ENCODE assay signal across 25 cellular contexts in the genomic region with DNA sequence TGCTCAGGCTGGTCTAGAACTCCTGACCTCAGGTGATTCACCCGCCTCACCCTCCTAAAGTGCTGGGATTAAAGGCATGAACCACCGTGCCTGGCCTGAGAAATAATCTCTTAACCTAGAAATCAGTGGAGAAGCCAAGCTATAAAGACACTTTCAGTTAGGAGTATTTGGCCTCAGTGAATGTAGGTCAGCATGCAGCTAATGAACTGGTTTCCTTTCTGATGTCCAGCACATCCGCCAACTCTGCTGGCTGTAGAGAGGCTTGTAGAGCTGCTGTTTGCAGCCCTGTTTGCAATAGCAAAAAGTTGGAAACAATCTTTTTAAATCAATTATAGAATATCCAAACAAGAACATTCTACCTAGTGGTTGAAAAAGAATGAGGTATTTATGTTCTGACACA. TPM values are rescaled to one million over a fixed set of nuclear protein-coding genes. Genes with fewer than 3 reads are reported as not detected.
DNase-seq lines count a peak whose midpoint lies in the region; ATAC-seq, FAIRE-seq and TF ChIP-seq lines count a peak whose summit lies in the region.
"Had no signal": no experiment of that assay in that cellular context is flagged by ENCODE, and none has a peak within 500 bp of the region (broad histone marks: within the 10 kb centered on the region; RNA-seq: fewer than 3 reads in every experiment).

No MANE protein-coding gene starts in this region.

- intact Hi-C loops in OCI-LY7 (cut with micrococcal nuclease; ENCODE audit: unreplicated experiment) (no loop called here), endothelial cell of umbilical vein (cut with micrococcal nuclease) (no loop called here)

- H3K9me3 ChIP-seq in DOHH2 (ENCODE audit: control insufficient read depth, insufficient read depth, low read length), result no peaks in the 10 kb centered on the region
- H3K9me3 ChIP-seq in OCI-LY7 (ENCODE audit: low read length), result no peaks in the 10 kb centered on the region
- H3K9me3 ChIP-seq in endothelial cell of umbilical vein (replicated peaks; ENCODE audit: control insufficient read depth, insufficient read depth, low read length), result no peaks in the 10 kb centered on the region
- H3K9me3 ChIP-seq in trophoblast cell (ENCODE audit: insufficient read depth, low read depth, low read length), result no peaks in the 10 kb centered on the region
- H3K9me3 ChIP-seq: BLaER1 treated with 17β-estradiol and CSF1 and Interleukin-3, amounts not matched to agents 10 nM and 100 nM; Caco-2; SJCRH30 had no signal

- no peak overlapping the region for H3K18ac ChIP-seq in trophoblast cell (ENCODE audit: low read length)

- H4K91ac ChIP-seq in trophoblast cell (ENCODE audit: low read depth, low read length), result no peak overlapping the region

- no peak overlapping the region for H3K27ac ChIP-seq in DOHH2 (ENCODE audit: low read depth, low read length)
- H3K27ac ChIP-seq in OCI-LY7 (ENCODE audit: low read depth, low read length, poor library complexity, severe bottlenecking), result no peak overlapping the region
- no peak overlapping the region for H3K27ac ChIP-seq in endothelial cell of umbilical vein (ENCODE audit: insufficient read depth, low read depth, low read length)
- H3K27ac ChIP-seq in trophoblast cell (ENCODE audit: low read depth, low read length), result no peak overlapping the region
- H3K27ac ChIP-seq: BLaER1 treated with 17β-estradiol and CSF1 and Interleukin-3, amounts not matched to agents 10 nM and 100 nM; PC-9; SJCRH30 had no signal

- H3K79me2 ChIP-seq in DOHH2 (ENCODE audit: control insufficient read depth, low read length), result no peaks in the 10 kb centered on the region
- H3K79me2 ChIP-seq in OCI-LY7 (ENCODE audit: insufficient read depth, low read depth, low read length), result no peaks in the 10 kb centered on the region
- no peaks in the 10 kb centered on the region for H3K79me2 ChIP-seq in endothelial cell of umbilical vein (ENCODE audit: control insufficient read depth, insufficient read depth, low read length)
- no peaks in the 10 kb centered on the region for H3K79me2 ChIP-seq in trophoblast cell (ENCODE audit: control insufficient read depth, insufficient read depth, low read length, poor library complexity)

- CTCF ChIA-PET in OCI-LY7 (lab: Charles Lee; ENCODE audit: unreplicated experiment), result no interaction called here
- CTCF ChIA-PET in endothelial cell of umbilical vein (lab: Charles Lee), result interaction anchor here (0.7 to 1.1 kb wide), 2 partner anchors 57 to 328 kb away, joined by 3 read pairs; no protein-coding TSS in a partner anchor

- dilution Hi-C loops in endothelial cell of umbilical vein (cut with MboI; ENCODE audit: extremely low pct_ligation_motif_present, low sequenced_read_pairs), result no loop called here

- H3K4me1 ChIP-seq in DOHH2 (ENCODE audit: control insufficient read depth, low read length) (peaks cover 26% of the 10 kb centered on the region), OCI-LY7 (ENCODE audit: insufficient read depth, low read length, poor library complexity, severe bottlenecking) (peaks cover 20% of the 10 kb centered on the region), endothelial cell of umbilical vein (ENCODE audit: control insufficient read depth, extremely low read depth, insufficient read depth, low read length) (no peaks in the 10 kb centered on the region), trophoblast cell (ENCODE audit: control insufficient read depth in 1 of 2, insufficient read depth in 2 of 2, low read length in 2 of 2) (no peaks in the 10 kb centered on the region)
- H3K4me1 ChIP-seq: BLaER1 treated with 17β-estradiol and CSF1 and Interleukin-3, amounts not matched to agents 10 nM and 100 nM; Caco-2; SJCRH30 had no signal

- BruUV-seq in OCI-LY7 (replicated peaks; lab: Mats Ljungman, UMichigan) (no TSS peak), endothelial cell of umbilical vein (replicated peaks; lab: Mats Ljungman, UMichigan) (no TSS peak)

- H2AK5ac ChIP-seq in trophoblast cell (ENCODE audit: low read length), result no peak overlapping the region

- no peak overlapping the region for H3K9ac ChIP-seq in endothelial cell of umbilical vein (replicated peaks; ENCODE audit: extremely low read depth, insufficient read depth, low read length)
- H3K9ac ChIP-seq in trophoblast cell (ENCODE audit: low read length), result no peak overlapping the region
- H3K9ac ChIP-seq: BLaER1 treated with 17β-estradiol and CSF1 and Interleukin-3, amounts not matched to agents 10 nM and 100 nM had no signal

- H4K12ac ChIP-seq in trophoblast cell (ENCODE audit: low read depth, low read length), result no peak overlapping the region

- DNase-seq in OCI-LY7 (ENCODE audit: low spot score) (no peak), endothelial cell of umbilical vein (ENCODE audit: low read depth, low spot score) (peak; percentile 71), retina (peak; percentile 15), trophoblast cell (no peak)
- no peak for DNase-seq in stimulated activated CD4-positive, alpha-beta T cell treated with anti-CD3 and anti-CD28 coated beads, Interleukin-4, amount 100 ng/mL, for 4 hours
- DNase-seq in stimulated activated naive CD8-positive, alpha-beta T cell treated with anti-CD3 and anti-CD28 coated beads, Interleukin-15, Interleukin-2, amounts not matched to agents 100 U/mL and 50 U/mL, for 24 hours, result no peak
- DNase-seq: Caco-2; CD4-positive, alpha-beta T cell; DMS79; NCI-H1048; NCI-H1417 treated with DMSO at 0.1 percent for 48 hours; NCI-H1694 treated with DMSO at 0.1 percent for 48 hours; NCI-H2081 treated with DMSO at 0.1 percent for 48 hours; NCI-H2171; NCI-H226; NCI-H510A; NCI-H69; PC-9; SJCRH30 had no signal

- H3F3A ChIP-seq in DOHH2 (ENCODE audit: control insufficient read depth, insufficient read depth), result no peaks in the 10 kb centered on the region

- no peak overlapping the region for H3K14ac ChIP-seq in trophoblast cell (ENCODE audit: low read length)

- H3K36me3 ChIP-seq in DOHH2 (ENCODE audit: control insufficient read depth, low read length), result no peaks in the 10 kb centered on the region
- H3K36me3 ChIP-seq in OCI-LY7 (ENCODE audit: insufficient read depth, low read length), result no peaks in the 10 kb centered on the region
- H3K36me3 ChIP-seq in endothelial cell of umbilical vein (ENCODE audit: control insufficient read depth in 2 of 2, extremely low read depth in 1 of 2, insufficient read depth in 2 of 2, low read length in 2 of 2), result no peaks in the 10 kb centered on the region
- H3K36me3 ChIP-seq in trophoblast cell (ENCODE audit: control insufficient read depth in 1 of 2, insufficient read depth in 2 of 2, low read length in 2 of 2), result no peaks in the 10 kb centered on the region
- H3K36me3 ChIP-seq: BLaER1 treated with 17β-estradiol and CSF1 and Interleukin-3, amounts not matched to agents 10 nM and 100 nM; SJCRH30 had no signal

- FAIRE-seq in endothelial cell of umbilical vein (lab: Jason Lieb, UNC), result no peak
- FAIRE-seq: A204.1, H54 had no signal

- H3K27me3 ChIP-seq in DOHH2 (ENCODE audit: control insufficient read depth, low read length) (0 out of 2 replicates have a peak, but pooled peaks cover 7% of the 10 kb centered on the region), endothelial cell of umbilical vein (ENCODE audit: control insufficient read depth in 2 of 2, insufficient read depth in 2 of 2, low read length in 2 of 2) (peaks cover 2 to 4% of the 10 kb centered on the region in 2 experiments), trophoblast cell (ENCODE audit: insufficient read depth, low read length) (no peaks in the 10 kb centered on the region)
- H3K27me3 ChIP-seq: BLaER1 treated with 17β-estradiol and CSF1 and Interleukin-3, amounts not matched to agents 10 nM and 100 nM; SJCRH30 had no signal

- TF ChIP-seq CTCF in DOHH2 (IDR thresholded peaks at IDR 0.05; ENCODE audit: low read depth, low read length, poor library complexity, severe bottlenecking) (no peak), OCI-LY7 (conservative IDR thresholded peaks at IDR 0.05; ENCODE audit: low read length) (no peak), endothelial cell of umbilical vein (IDR thresholded peaks at IDR 0.05; ENCODE audit: extremely low read depth in 1 of 2, insufficient read depth in 1 of 2, low read depth in 1 of 2, low read length in 2 of 2) (no peak)

- H3K9me1 ChIP-seq in endothelial cell of umbilical vein (replicated peaks; ENCODE audit: control insufficient read depth, extremely low read depth, insufficient read depth, low read length), result no peaks in the 10 kb centered on the region

- H2BK12ac ChIP-seq in trophoblast cell (ENCODE audit: low read length), result no peak overlapping the region

- no CpG with 5 or more reads among the region's 3 CpGs for WGBS in trophoblast cell (ENCODE audit: extremely low coverage, insufficient coverage, insufficient read length)

- H2AFZ ChIP-seq in OCI-LY7 (ENCODE audit: low read length) (peak overlapping the region; percentile 51; the same call in 1 of the 2 replicates), endothelial cell of umbilical vein (ENCODE audit: low read depth, low read length) (no peak overlapping the region), trophoblast cell (ENCODE audit: insufficient read depth, low read length, poor library complexity) (no peak overlapping the region)
- H2AFZ ChIP-seq: PC-9 had no signal

- no peaks in the 10 kb centered on the region for H4K20me1 ChIP-seq in DOHH2 (ENCODE audit: control insufficient read depth, insufficient read depth, low read depth, low read length)
- no peaks in the 10 kb centered on the region for H4K20me1 ChIP-seq in OCI-LY7 (ENCODE audit: insufficient read depth, low read length)
- H4K20me1 ChIP-seq in endothelial cell of umbilical vein (replicated peaks; ENCODE audit: control insufficient read depth, extremely low read depth, insufficient read depth, low read length), result no peaks in the 10 kb centered on the region
- H4K20me1 ChIP-seq: BLaER1 treated with 17β-estradiol and CSF1 and Interleukin-3, amounts not matched to agents 10 nM and 100 nM had no signal

- POLR2A ChIA-PET in OCI-LY7 (lab: Charles Lee), result interaction anchor here (0.6 to 1.2 kb wide), 3 partner anchors 18 to 117 kb away, joined by 3 to 6 read pairs (median 4); no protein-coding TSS in a partner anchor
- POLR2A ChIA-PET in endothelial cell of umbilical vein (lab: Charles Lee), result no interaction called here

- no peak overlapping the region for H2BK120ac ChIP-seq in trophoblast cell (ENCODE audit: insufficient read depth, low read length, poor library complexity)

- H3K79me1 ChIP-seq in trophoblast cell (ENCODE audit: low read length), result no peaks in the 10 kb centered on the region

- H2BK5ac ChIP-seq in trophoblast cell (ENCODE audit: low read depth, low read length, poor library complexity), result no peak overlapping the region

- H3K4ac ChIP-seq in trophoblast cell (ENCODE audit: low read depth, low read length), result no peak overlapping the region

- no peak for ATAC-seq in stimulated activated naive CD8-positive, alpha-beta T cell treated with anti-CD3 and anti-CD28 coated beads, Interleukin-15, Interleukin-2, amounts not matched to agents 100 U/mL and 50 U/mL, for 24 hours
- ATAC-seq: Right ventricle myocardium inferior, SK-N-SH treated with all-trans-retinoic acid at 6 μM for 48 hours had no signal

- TF ChIP-seq POLR2A in endothelial cell of umbilical vein (IDR thresholded peaks at IDR 0.05; ENCODE audit: low read depth, low read length), result no peak

- H3K4me2 ChIP-seq in DOHH2 (ENCODE audit: low read length) (peak overlapping the region; percentile 30; the same call in 1 of the 2 replicates), OCI-LY7 (ENCODE audit: low read length) (peak overlapping the region; percentile 10), endothelial cell of umbilical vein (ENCODE audit: insufficient read depth, low read length) (no peak overlapping the region), trophoblast cell (ENCODE audit: low read length) (no peak overlapping the region)
- H3K4me2 ChIP-seq: BLaER1 treated with 17β-estradiol and CSF1 and Interleukin-3, amounts not matched to agents 10 nM and 100 nM; PC-9 had no signal

- H3K9me2 ChIP-seq in DOHH2 (replicated peaks; ENCODE audit: control insufficient read depth, low read length) (no peaks in the 10 kb centered on the region), OCI-LY7 (ENCODE audit: insufficient read depth, low read length) (no peaks in the 10 kb centered on the region)

- H3K23ac ChIP-seq in trophoblast cell (ENCODE audit: low read length), result no peak overlapping the region

- no peak overlapping the region for H4K8ac ChIP-seq in trophoblast cell (ENCODE audit: low read depth, low read length)

- H3K4me3 ChIP-seq in DOHH2 (ENCODE audit: low read length) (no peak overlapping the region), OCI-LY7 (ENCODE audit: low read depth, low read length, poor library complexity, severe bottlenecking) (no peak overlapping the region), endothelial cell of umbilical vein (replicated peaks in 1 of 3; ENCODE audit: insufficient read depth in 1 of 3, low read depth in 1 of 3, low read length in 3 of 3) (no peak overlapping the region), trophoblast cell (ENCODE audit: low read depth, low read length) (no peak overlapping the region)
- H3K4me3 ChIP-seq: BLaER1 treated with 17β-estradiol and CSF1 and Interleukin-3, amounts not matched to agents 10 nM and 100 nM; PC-9; SJCRH30 had no signal

RNA-seq across cellular contexts. Expression of a gene that starts 42.4 kb away (rescaled TPM):
- total RNA-seq in OCI-LY7 (2014; rRNA removed; shearing (Covaris generic)), result 65.4 and 66.8 TPM in 2 replicates
- total RNA-seq in OCI-LY7 (2022) (97.1 and 107 TPM in 2 replicates), endothelial cell of umbilical vein (140 and 149 TPM in 2 replicates)
- polyA plus RNA-seq in endothelial cell of umbilical vein, result 83.6 and 85.9 TPM in 2 replicates
- polyA plus RNA-seq in endothelial cell of umbilical vein (2011; cell fraction: cytosol; rRNA removed), result 71.9 and 72.9 TPM in 2 replicates
- 147 and 171 TPM in 2 replicates for polyA plus RNA-seq in endothelial cell of umbilical vein (2011; cell fraction: nucleus; rRNA removed)
- polyA plus RNA-seq in endothelial cell of umbilical vein (2012), result 99.6 and 127 TPM in 2 replicates
- polyA minus RNA-seq in endothelial cell of umbilical vein, result 219 and 237 TPM in 2 replicates
- polyA minus RNA-seq in endothelial cell of umbilical vein (2011; cell fraction: cytosol; rRNA and poly(A)+ RNA removed), result 68.2 TPM
- polyA minus RNA-seq in endothelial cell of umbilical vein (2011; cell fraction: nucleus; rRNA and poly(A)+ RNA removed), result 105 and 133 TPM in 2 replicates
- 73.6 and 77.0 TPM in 2 replicates for polyA plus RNA-seq in trophoblast cell (2013)

Comparison
In these comparisons a context has a peak if more than half of its experiments do, and no peak if none do; other contexts are left out.
1. H3K4me2 ChIP-seq: peak in DOHH2 (single experiment) and OCI-LY7 (single experiment); none in endothelial cell of umbilical vein (single experiment) and trophoblast cell (single experiment).
2. DNase-seq: peak in endothelial cell of umbilical vein (single experiment) and retina (single experiment); none in OCI-LY7 (single experiment), stimulated activated CD4-positive, alpha-beta T cell treated with anti-CD3 and anti-CD28 coated beads, Interleukin-4, amount 100 ng/mL, for 4 hours (0 of 2), stimulated activated naive CD8-positive, alpha-beta T cell treated with anti-CD3 and anti-CD28 coated beads, Interleukin-15, Interleukin-2, amounts not matched to agents 100 U/mL and 50 U/mL, for 24 hours (single experiment) and trophoblast cell (0 of 2).